2 cellular contexts compared by ENCODE assay signal in genomic region chr9:72401396-72401795, GRCh38.
TF ChIP-seq lines count a peak whose summit lies in the region.

No MANE protein-coding gene starts in this region.

TF ChIP-seq in SK-N-SH, 30 proteins besides CTCF, POLR2A, EP300 and RAD21 (continued from another document):
- TF ChIP-seq MAX (IDR thresholded peaks at IDR 0.05; ENCODE audit: low read depth), result no peak
- no peak for TF ChIP-seq REST (IDR thresholded peaks at IDR 0.05; ENCODE audit: low read depth, low read length)

TF ChIP-seq in SK-N-SH treated with all-trans-retinoic acid at 6 μM for 48 hours, 23 proteins besides CTCF, POLR2A, EP300 and RAD21 (continued from another document):
- TF ChIP-seq PATZ1 (CRISPR knock-in tag; IDR thresholded peaks at IDR 0.05; ENCODE audit: borderline replicate concordance), result no peak
- no peak for TF ChIP-seq ZNF70 (CRISPR knock-in tag; IDR thresholded peaks at IDR 0.05)
- TF ChIP-seq BACH2 (CRISPR knock-in tag; IDR thresholded peaks at IDR 0.05; ENCODE audit: borderline replicate concordance), result no peak
- no peak for TF ChIP-seq ISL1 (CRISPR knock-in tag; IDR thresholded peaks at IDR 0.05)
- TF ChIP-seq ARNTL (CRISPR knock-in tag; IDR thresholded peaks at IDR 0.05; ENCODE audit: borderline replicate concordance, low read depth), result no peak
- TF ChIP-seq PPARA (CRISPR knock-in tag; IDR thresholded peaks at IDR 0.05; ENCODE audit: borderline replicate concordance), result no peak
- TF ChIP-seq TOX (CRISPR knock-in tag; IDR thresholded peaks at IDR 0.05; ENCODE audit: borderline replicate concordance), result no peak
- TF ChIP-seq CSRNP3 (CRISPR knock-in tag; IDR thresholded peaks at IDR 0.05), result no peak
- TF ChIP-seq POU6F1 (CRISPR knock-in tag; IDR thresholded peaks at IDR 0.05; ENCODE audit: borderline replicate concordance, low read depth), result no peak
- TF ChIP-seq ZFP3 (CRISPR knock-in tag; IDR thresholded peaks at IDR 0.05), result no peak
- TF ChIP-seq TSHZ2 (CRISPR knock-in tag; IDR thresholded peaks at IDR 0.05), result no peak
- TF ChIP-seq TCF4 (CRISPR knock-in tag; IDR thresholded peaks at IDR 0.05; ENCODE audit: borderline replicate concordance), result no peak
- no peak for TF ChIP-seq ZFP30 (CRISPR knock-in tag; IDR thresholded peaks at IDR 0.05)
- no peak for TF ChIP-seq GLIS3 (CRISPR knock-in tag; IDR thresholded peaks at IDR 0.05)
- TF ChIP-seq CSDC2 (CRISPR knock-in tag; IDR thresholded peaks at IDR 0.05), result no peak
TF ChIP-seq in SK-N-SH treated with all-trans-retinoic acid at 6 μM for 48 hours: peak in this region for 0.
